ENCODE assay signal across 29 cellular contexts in the genomic region with DNA sequence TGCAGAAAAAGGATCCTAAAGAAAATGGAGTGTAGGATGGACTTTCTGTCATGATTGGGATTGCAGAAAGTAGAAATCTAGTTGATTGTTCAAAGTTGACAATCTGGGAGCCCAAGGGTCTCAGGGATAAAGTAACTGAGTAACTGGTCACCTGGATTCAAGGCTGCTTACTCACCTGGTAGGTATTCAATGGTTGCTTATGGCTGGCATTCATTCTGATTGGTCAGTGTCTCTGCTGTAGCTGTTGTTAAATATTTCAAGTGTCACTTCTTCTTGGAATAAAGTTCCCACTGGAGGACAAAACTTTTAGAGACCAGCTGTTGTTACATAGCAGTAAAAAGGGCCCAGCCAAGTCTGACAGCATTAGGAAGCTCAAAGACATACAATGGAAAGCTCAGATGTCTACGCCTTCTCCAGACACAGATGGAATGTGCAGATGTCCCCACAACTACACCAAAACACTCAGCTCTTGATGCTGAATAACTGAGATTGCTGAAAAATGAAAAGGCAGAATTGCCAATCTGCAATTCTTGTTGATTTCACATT.
"Had no signal": no experiment of that assay in that cellular context is flagged by ENCODE, and none has a peak within 500 bp of the region (broad histone marks: within the 10 kb centered on the region; RNA-seq: fewer than 3 reads in every experiment).

No MANE protein-coding gene starts in this region.

- DNase-seq: activated CD4-positive, alpha-beta T cell treated with anti-CD3 and anti-CD28 coated beads for 4 hours; activated CD4-positive, alpha-beta T cell treated with anti-CD3 and anti-CD28 coated beads, Interleukin-2, amount 50 U/mL, for 4 hours; activated CD8-positive, alpha-beta memory T cell treated with anti-CD3 and anti-CD28 coated beads, Interleukin-2, amount 50 U/mL, for 48 hours; activated gamma-delta T cell; activated naive CD4-positive, alpha-beta T cell treated with anti-CD3 and anti-CD28 coated beads, Interleukin-2, amount 10 ng/mL, durations not matched to agents 7 days and 5 days; activated naive CD8-positive, alpha-beta T cell treated with anti-CD3 and anti-CD28 coated beads, Interleukin-2, amount 10 ng/mL, durations not matched to agents 7 days and 5 days; activated T-cell treated with anti-CD3 and anti-CD28 coated beads, Interleukin-2, amount 50 U/mL, for 24 hours; amniotic stem cell; brain microvascular endothelial cell; caudate nucleus; foreskin melanocyte; heart right ventricle; kidney glomerular epithelial cell; left ventricle myocardium inferior; natural killer cell; right lobe of liver; stimulated activated CD4-positive, alpha-beta T cell treated with anti-CD3 and anti-CD28 coated beads, Interleukin-12 subunit alpha, Interleukin-12 subunit beta, amount 100 ng/mL, for 4 hours; stimulated activated CD4-positive, alpha-beta T cell treated with anti-CD3 and anti-CD28 coated beads, Interleukin-4, amount 100 ng/mL, for 1 hour; stimulated activated naive CD8-positive, alpha-beta T cell treated with anti-CD3 and anti-CD28 coated beads, Interleukin-15, Interleukin-2, amounts not matched to agents 100 U/mL and 50 U/mL, for 24 hours; SW 1271; T-helper 9 cell had no signal

- H3K9me3 ChIP-seq: right lobe of liver, thoracic aorta, vagina had no signal

- H3K9me3 Mint-ChIP-seq: activated naive CD4-positive, alpha-beta T cell treated with anti-CD3 and anti-CD28 coated beads, Interleukin-2, amount 10 ng/mL, durations not matched to agents 7 days and 5 days; activated naive CD8-positive, alpha-beta T cell treated with anti-CD3 and anti-CD28 coated beads, Interleukin-2, amount 10 ng/mL, durations not matched to agents 7 days and 5 days; activated T-cell treated with anti-CD3 and anti-CD28 coated beads, Interleukin-2, amount 50 U/mL, for 24 hours; mesothelial cell of epicardium; natural killer cell; T-helper 1 cell treated with Interleukin-12 subunit alpha and Interleukin-12 subunit beta and Interleukin-4 antibody, amounts not matched to agents 30 μg/mL and 1 μg/mL, for 36 hours; type B pancreatic cell had no signal

- H3K27ac Mint-ChIP-seq: activated naive CD4-positive, alpha-beta T cell treated with anti-CD3 and anti-CD28 coated beads, Interleukin-2, amount 10 ng/mL, durations not matched to agents 7 days and 5 days; activated naive CD8-positive, alpha-beta T cell treated with anti-CD3 and anti-CD28 coated beads, Interleukin-2, amount 10 ng/mL, durations not matched to agents 7 days and 5 days; activated T-cell treated with anti-CD3 and anti-CD28 coated beads, Interleukin-2, amount 50 U/mL, for 24 hours; mesothelial cell of epicardium; natural killer cell; T-helper 1 cell treated with Interleukin-12 subunit alpha and Interleukin-12 subunit beta and Interleukin-4 antibody, amounts not matched to agents 30 μg/mL and 1 μg/mL, for 36 hours; type B pancreatic cell had no signal

- ATAC-seq: heart right ventricle; right lobe of liver; stimulated activated naive CD8-positive, alpha-beta T cell treated with anti-CD3 and anti-CD28 coated beads, Interleukin-15, Interleukin-2, amounts not matched to agents 100 U/mL and 50 U/mL, for 24 hours had no signal

- H3K4me3 Mint-ChIP-seq: activated naive CD4-positive, alpha-beta T cell treated with anti-CD3 and anti-CD28 coated beads, Interleukin-2, amount 10 ng/mL, durations not matched to agents 7 days and 5 days; activated naive CD8-positive, alpha-beta T cell treated with anti-CD3 and anti-CD28 coated beads, Interleukin-2, amount 10 ng/mL, durations not matched to agents 7 days and 5 days; activated T-cell treated with anti-CD3 and anti-CD28 coated beads, Interleukin-2, amount 50 U/mL, for 24 hours; mesothelial cell of epicardium; natural killer cell; T-helper 1 cell treated with Interleukin-12 subunit alpha and Interleukin-12 subunit beta and Interleukin-4 antibody, amounts not matched to agents 30 μg/mL and 1 μg/mL, for 36 hours; type B pancreatic cell had no signal

- H3K36me3 Mint-ChIP-seq: activated naive CD4-positive, alpha-beta T cell treated with anti-CD3 and anti-CD28 coated beads, Interleukin-2, amount 10 ng/mL, durations not matched to agents 7 days and 5 days; activated naive CD8-positive, alpha-beta T cell treated with anti-CD3 and anti-CD28 coated beads, Interleukin-2, amount 10 ng/mL, durations not matched to agents 7 days and 5 days; mesothelial cell of epicardium; natural killer cell; type B pancreatic cell had no signal

- H3K4me3 ChIP-seq: esophagus muscularis mucosa, heart right ventricle, left ventricle myocardium inferior, right lobe of liver, skin epidermis, thoracic aorta, vagina had no signal

- H3K36me3 ChIP-seq: brain microvascular endothelial cell, esophagus muscularis mucosa, heart right ventricle, left ventricle myocardium inferior, right lobe of liver, thoracic aorta, vagina had no signal

- H3K27ac ChIP-seq: brain microvascular endothelial cell, esophagus muscularis mucosa, heart right ventricle, left ventricle myocardium inferior, right lobe of liver, skin epidermis, thoracic aorta, vagina, VCaP had no signal

- H3K27me3 ChIP-seq: brain microvascular endothelial cell, esophagus muscularis mucosa, right lobe of liver, vagina had no signal

- H3K4me1 ChIP-seq: right lobe of liver, vagina had no signal

- H3K4me1 Mint-ChIP-seq: activated naive CD8-positive, alpha-beta T cell treated with anti-CD3 and anti-CD28 coated beads, Interleukin-2, amount 10 ng/mL, durations not matched to agents 7 days and 5 days; natural killer cell had no signal
